In the genomic region with DNA sequence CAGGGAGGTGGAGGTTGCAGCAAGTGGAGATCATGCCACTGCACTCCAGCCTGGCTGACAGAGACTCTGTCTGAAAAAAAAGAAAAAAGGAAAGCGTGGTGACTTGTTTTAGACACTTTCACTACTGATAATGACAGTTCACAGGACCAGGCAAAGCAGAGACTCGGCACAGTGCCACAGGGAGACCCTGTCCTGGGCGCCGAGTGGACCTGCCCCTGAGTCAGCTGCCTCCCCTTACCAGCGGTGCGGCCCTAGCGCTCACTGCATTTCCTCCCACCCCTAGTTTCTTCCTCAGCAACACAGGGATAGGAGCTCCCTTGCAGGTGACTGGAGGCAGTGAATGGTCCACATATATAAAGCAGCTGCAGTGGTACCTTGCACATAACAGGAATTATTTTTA, we compare ENCODE assay signal across 22 cellular contexts.
"Had no signal": no experiment of that assay in that cellular context is flagged by ENCODE, and none has a peak within 500 bp of the region (broad histone marks: within the 10 kb centered on the region; RNA-seq: fewer than 3 reads in every experiment).

No MANE protein-coding gene starts in this region.

- H3K36me3 Mint-ChIP-seq: natural killer cell; stimulated activated effector memory CD8-positive, alpha-beta T cell treated with anti-CD3 and anti-CD28 coated beads, Interleukin-12 subunit alpha, Interleukin-12 subunit beta, amount 100 ng/mL, for 72 hours; type B pancreatic cell had no signal

- H3K4me3 ChIP-seq: dorsolateral prefrontal cortex, gastrocnemius medialis, lower lobe of right lung, pancreas, right lobe of liver had no signal

- H3K27me3 ChIP-seq: dorsolateral prefrontal cortex, gastrocnemius medialis, neutrophil, pancreas, right lobe of liver had no signal

- H3K4me1 ChIP-seq: gastrocnemius medialis, lower lobe of right lung, pancreas, right lobe of liver had no signal

- H3K36me3 ChIP-seq: gastrocnemius medialis, lower lobe of right lung, neutrophil, pancreas, right lobe of liver had no signal

- H3K4me1 Mint-ChIP-seq: endodermal cell; natural killer cell; stimulated activated effector memory CD8-positive, alpha-beta T cell treated with anti-CD3 and anti-CD28 coated beads, Interleukin-12 subunit alpha, Interleukin-12 subunit beta, amount 100 ng/mL, for 72 hours had no signal

- H3K27ac ChIP-seq: dorsolateral prefrontal cortex, epithelial cell of prostate, gastrocnemius medialis, lower lobe of right lung, neutrophil, pancreas, right lobe of liver had no signal

- H3K9me3 Mint-ChIP-seq: endodermal cell; natural killer cell; stimulated activated effector memory CD8-positive, alpha-beta T cell treated with anti-CD3 and anti-CD28 coated beads, Interleukin-12 subunit alpha, Interleukin-12 subunit beta, amount 100 ng/mL, for 72 hours; stimulated activated naive CD8-positive, alpha-beta T cell treated with anti-CD3 and anti-CD28 coated beads, Interleukin-15, Interleukin-2, amounts not matched to agents 100 ng/mL and 50 ng/mL, for 24 hours; type B pancreatic cell had no signal

- H3K9me3 ChIP-seq: gastrocnemius medialis, lower lobe of right lung, neutrophil, pancreas, right lobe of liver had no signal

- H3K4me3 Mint-ChIP-seq: endodermal cell; natural killer cell; stimulated activated effector memory CD8-positive, alpha-beta T cell treated with anti-CD3 and anti-CD28 coated beads, Interleukin-12 subunit alpha, Interleukin-12 subunit beta, amount 100 ng/mL, for 72 hours; stimulated activated naive CD8-positive, alpha-beta T cell treated with anti-CD3 and anti-CD28 coated beads, Interleukin-15, Interleukin-2, amounts not matched to agents 100 ng/mL and 50 ng/mL, for 24 hours; type B pancreatic cell had no signal

- H3K27ac Mint-ChIP-seq: endodermal cell; natural killer cell; stimulated activated effector memory CD8-positive, alpha-beta T cell treated with anti-CD3 and anti-CD28 coated beads, Interleukin-12 subunit alpha, Interleukin-12 subunit beta, amount 100 ng/mL, for 72 hours; stimulated activated naive CD8-positive, alpha-beta T cell treated with anti-CD3 and anti-CD28 coated beads, Interleukin-15, Interleukin-2, amounts not matched to agents 100 ng/mL and 50 ng/mL, for 24 hours; type B pancreatic cell had no signal

- DNase-seq: dorsolateral prefrontal cortex; effector CD4-positive, alpha-beta T cell; endodermal cell; foreskin fibroblast; gastrocnemius medialis; head of caudate nucleus; left ventricle myocardium superior; lower lobe of right lung; natural killer cell; pancreas; right lobe of liver; small intestine; stimulated activated CD4-positive, alpha-beta T cell treated with anti-CD3 and anti-CD28 coated beads, Interleukin-15, amount 100 ng/mL, for 24 hours; stimulated activated CD4-positive, alpha-beta T cell treated with anti-CD3 and anti-CD28 coated beads, Interleukin-2, amount 100 ng/mL, for 48 hours had no signal

- ATAC-seq: esophagus mucosa; gastrocnemius medialis; left ventricle myocardium superior; lower lobe of right lung; natural killer cell; pancreas; right lobe of liver; stimulated activated effector memory CD8-positive, alpha-beta T cell treated with anti-CD3 and anti-CD28 coated beads, Interleukin-12 subunit alpha, Interleukin-12 subunit beta, amount 100 ng/mL, for 72 hours had no signal

- FAIRE-seq: colon, keratinocyte, pancreas, small intestine had no signal
